Comparison of ENCODE assay signal across 9 cellular contexts in the genomic region with DNA sequence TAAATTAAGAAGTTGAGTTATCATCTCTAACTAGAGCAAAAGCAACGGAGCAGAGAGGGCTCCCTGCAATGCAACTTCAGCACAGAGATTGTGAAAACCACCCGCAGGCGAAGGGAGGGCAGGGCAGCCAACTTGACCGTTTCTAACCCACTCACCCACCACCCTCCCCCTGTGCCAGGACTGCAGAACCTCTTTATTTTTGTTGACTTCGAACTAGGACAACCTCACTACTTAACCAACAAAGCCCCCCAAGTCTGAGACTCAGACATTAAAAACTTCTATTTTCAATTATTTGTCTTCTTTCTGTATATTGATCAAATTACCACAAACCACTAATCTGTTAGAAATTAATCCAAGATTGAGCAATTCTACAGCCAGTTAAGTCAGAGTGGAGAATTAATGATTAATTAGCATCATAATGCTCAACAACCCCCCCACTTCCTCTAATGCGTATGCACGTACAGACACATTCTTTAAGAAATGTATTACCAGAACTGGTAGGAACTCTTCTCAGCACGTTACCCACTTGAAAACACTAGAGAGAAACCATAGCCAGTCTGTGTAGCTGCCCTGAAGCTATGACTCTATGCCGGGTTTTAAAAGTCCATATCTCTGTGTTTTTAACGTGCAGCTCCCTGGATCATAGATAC. TPM values are rescaled to one million over a fixed set of nuclear protein-coding genes. Genes with fewer than 3 reads are reported as not detected.
DNase-seq lines count a peak whose midpoint lies in the region; ATAC-seq and TF ChIP-seq lines count a peak whose summit lies in the region.
"Had no signal": no experiment of that assay in that cellular context is flagged by ENCODE, and none has a peak within 500 bp of the region (broad histone marks: within the 10 kb centered on the region; RNA-seq: fewer than 3 reads in every experiment).

No MANE protein-coding gene starts in this region.

- intact Hi-C loops in sciatic nerve (cut with DNase I) = no loop called here
- intact Hi-C loops in CD4-positive, alpha-beta T cell (cut with DNase I, micrococcal nuclease) = no loop called here

- TF ChIP-seq CTCF in GM12875 (IDR thresholded peaks at IDR 0.05; ENCODE audit: borderline replicate concordance, insufficient read depth, low read depth, low read length) = peak; percentile 38; the same call in 1 of the 2 replicates
- TF ChIP-seq CTCF in coronary artery (IDR thresholded peaks at IDR 0.05) = no peak
- TF ChIP-seq CTCF in endothelial cell (IDR thresholded peaks at IDR 0.05; ENCODE audit: unreplicated experiment) = no peak
- no peak for TF ChIP-seq CTCF in CD4-positive, alpha-beta T cell (IDR thresholded peaks at IDR 0.05)

- H3K9me3 Mint-ChIP-seq in endothelial cell (ENCODE audit: unreplicated experiment) = no peaks in the 10 kb centered on the region
- H3K9me3 Mint-ChIP-seq in CD4-positive, alpha-beta T cell = no peaks in the 10 kb centered on the region

- no peak overlapping the region for H3K4me3 Mint-ChIP-seq in endothelial cell (ENCODE audit: unreplicated experiment)
- no peak overlapping the region for H3K4me3 Mint-ChIP-seq in CD4-positive, alpha-beta T cell

- CTCF ChIA-PET in CD4-positive, alpha-beta T cell (lab: Charles Lee) = no interaction called here

- peaks cover 3% of the 10 kb centered on the region for H3K36me3 Mint-ChIP-seq in endothelial cell (ENCODE audit: low read depth, unreplicated experiment)
- H3K36me3 Mint-ChIP-seq in CD4-positive, alpha-beta T cell (ENCODE audit: low read depth) = no peaks in the 10 kb centered on the region

- H3K4me3 ChIP-seq in GM12875 (ENCODE audit: low read depth, low read length) (peak overlapping the region; percentile 42), coronary artery (peak overlapping the region; percentile 97)
- H3K4me3 ChIP-seq: mucosa of descending colon had no signal

- no peak overlapping the region for H3K27ac Mint-ChIP-seq in endothelial cell (ENCODE audit: unreplicated experiment)
- no peak overlapping the region for H3K27ac Mint-ChIP-seq in CD4-positive, alpha-beta T cell

- peaks cover 46% of the 10 kb centered on the region for H3K27me3 ChIP-seq in CD4-positive, alpha-beta T cell (ENCODE audit: control insufficient read depth, insufficient read depth, low read length)

- peaks cover 11% of the 10 kb centered on the region for H3K27me3 Mint-ChIP-seq in endothelial cell (ENCODE audit: unreplicated experiment)
- H3K27me3 Mint-ChIP-seq in CD4-positive, alpha-beta T cell = peaks cover 62% of the 10 kb centered on the region

- peak; percentile 9 for ATAC-seq in sciatic nerve
- ATAC-seq in CD4-positive, alpha-beta T cell (ENCODE audit: poor library complexity) = no peak
- ATAC-seq: mucosa of descending colon had no signal

- POLR2A ChIA-PET in CD4-positive, alpha-beta T cell (lab: Charles Lee) = no interaction called here

- DNase-seq in HT-29 (ENCODE audit: low spot score) = peak; percentile 90
- no peak for DNase-seq in coronary artery (ENCODE audit: low spot score)
- no peak for DNase-seq in sciatic nerve (ENCODE audit: low spot score)
- no peak for DNase-seq in SHP77 treated with DMSO at 0.1 percent for 48 hours (lab: John Stamatoyannopoulos, UW)
- no peak for DNase-seq in endothelial cell (ENCODE audit: low spot score)
- DNase-seq in CD4-positive, alpha-beta T cell = no peak
- DNase-seq in dedifferentiated amniotic fluid mesenchymal stem cell (ENCODE audit: extremely low spot score) = no peak

- H3K9me3 ChIP-seq in CD4-positive, alpha-beta T cell (ENCODE audit: control insufficient read depth, low read length) = no peaks in the 10 kb centered on the region
- H3K9me3 ChIP-seq: mucosa of descending colon had no signal

- H3K27ac ChIP-seq in coronary artery = peak overlapping the region; percentile 43 to 78
- H3K27ac ChIP-seq in CD4-positive, alpha-beta T cell (ENCODE audit: low read depth, low read length) = no peak overlapping the region

- H3K4me1 Mint-ChIP-seq in endothelial cell (ENCODE audit: unreplicated experiment) = peaks cover 5% of the 10 kb centered on the region
- peaks cover 8% of the 10 kb centered on the region for H3K4me1 Mint-ChIP-seq in CD4-positive, alpha-beta T cell (ENCODE audit: low read depth)

RNA-seq across cellular contexts. Expression of gene MGLL, which starts 2.0 kb away (rescaled TPM):
- total RNA-seq in HT-29 (2014; rRNA removed; shearing (Covaris generic)) = 83.6 and 95.0 TPM in 2 replicates
- 178 TPM for total RNA-seq in sciatic nerve
- total RNA-seq in endothelial cell (ENCODE audit: unreplicated experiment) = 0.97 TPM
- total RNA-seq in CD4-positive, alpha-beta T cell = under 1 TPM; 0.28 to 0.38 TPM

Comparison
In these comparisons a context has a peak if more than half of its experiments do, and no peak if none do; other contexts are left out.
1. RNA of gene MGLL, which starts 2.0 kb away (total RNA-seq): 178 TPM in sciatic nerve (single experiment) and 83.6 to 95.0 TPM in HT-29; 0.97 TPM in endothelial cell (single experiment) and 0.28 to 0.38 TPM in CD4-positive, alpha-beta T cell; every median in the first group is over 10 times any median in the second.